14 cellular contexts compared by ENCODE assay signal in genomic region chr1:145906954-145907755, GRCh38. TPM values are rescaled to one million over a fixed set of nuclear protein-coding genes. Genes with fewer than 3 reads are reported as not detected.
DNase-seq lines count a peak whose midpoint lies in the region; ATAC-seq and TF ChIP-seq lines count a peak whose summit lies in the region.
"Had no signal": no experiment of that assay in that cellular context is flagged by ENCODE, and none has a peak within 500 bp of the region (broad histone marks: within the 10 kb centered on the region; RNA-seq: fewer than 3 reads in every experiment).

No MANE protein-coding gene starts in this region.

- DNase-seq in heart right ventricle, result no peak
- DNase-seq in cardiac septum (ENCODE audit: low spot score), result no peak
- DNase-seq in fibroblast of pulmonary artery (ENCODE audit: low read depth), result peak; percentile 52
- DNase-seq in upper lobe of left lung, result no peak
- DNase-seq in midbrain (lab: John Stamatoyannopoulos, UW), result no peak
- DNase-seq: activated CD8-positive, alpha-beta memory T cell treated with anti-CD3 and anti-CD28 coated beads, Interleukin-2, amount 50 U/mL, for 4 hours; NCI-H1436; NCI-H510A; PC-3; T-helper 1 cell; thyroid gland had no signal

- H3K4me3 ChIP-seq in heart right ventricle (no peak overlapping the region), fibroblast of pulmonary artery (replicated peaks; ENCODE audit: low read depth, low read length) (no peak overlapping the region), upper lobe of left lung (no peak overlapping the region)
- H3K4me3 ChIP-seq: thyroid gland had no signal

- intact Hi-C loops in heart right ventricle (cut with DNase I) (no loop called here), cardiac septum (cut with DNase I) (no loop called here)

- peak in 6 of 8 donors; percentile 28 to 78 (median 60) for ATAC-seq in heart right ventricle
- no peak for ATAC-seq in upper lobe of left lung (ENCODE audit: low FRiP score in 2 of 2)
- no peak for ATAC-seq in GM18498 (IDR thresholded peaks at IDR 0.05; ENCODE audit: unreplicated experiment)
- ATAC-seq: activated CD4-positive, CD25-positive, alpha-beta regulatory T cell treated with anti-CD3 and anti-CD28 coated beads, Interleukin-2, amount 50 U/mL, for 24 hours; PC-3 had no signal

- H3K27ac ChIP-seq in heart right ventricle (peak overlapping the region in 8 of 10 donors; percentile 3 to 77 (median 62)), upper lobe of left lung (peak overlapping the region; percentile 36 to 77 (median 66))
- H3K27ac ChIP-seq: parathyroid adenoma had no signal

- no peak for TF ChIP-seq POLR2A in upper lobe of left lung (IDR thresholded peaks at IDR 0.05)

- H3K4me1 ChIP-seq in heart right ventricle (peaks cover 0 to 34% (median 24%) of the 10 kb centered on the region in 9 donors), upper lobe of left lung (peaks cover 11 to 18% (median 14%) of the 10 kb centered on the region in 4 donors)
- H3K4me1 ChIP-seq: thyroid gland had no signal

- TF ChIP-seq CTCF in heart right ventricle (IDR thresholded peaks at IDR 0.05), result no peak
- no peak for TF ChIP-seq CTCF in fibroblast of pulmonary artery (IDR thresholded peaks at IDR 0.05; ENCODE audit: low read length, missing control alignments)
- no peak for TF ChIP-seq CTCF in upper lobe of left lung (IDR thresholded peaks at IDR 0.05)

- TF ChIP-seq EP300 in upper lobe of left lung (IDR thresholded peaks at IDR 0.05), result no peak

- WGBS in heart right ventricle, 2 donors, result 67 to 70% methylated on average over 10 of the region's 10 CpGs
- 74 to 84% methylated on average over 10 of the region's 10 CpGs for WGBS in upper lobe of left lung, 2 donors

- peaks cover 0 to 27% (median 5%) of the 10 kb centered on the region in 9 donors for H3K36me3 ChIP-seq in heart right ventricle
- H3K36me3 ChIP-seq in upper lobe of left lung, result peaks cover 4 to 31% (median 17%) of the 10 kb centered on the region in 4 donors

- H3K9me3 ChIP-seq in heart right ventricle (no peaks in the 10 kb centered on the region), upper lobe of left lung (no peaks in the 10 kb centered on the region)
- H3K9me3 ChIP-seq: thyroid gland had no signal

- H3K27me3 ChIP-seq in heart right ventricle (no peaks in the 10 kb centered on the region), upper lobe of left lung (no peaks in the 10 kb centered on the region)
- H3K27me3 ChIP-seq: thyroid gland had no signal

RNA-seq across cellular contexts. Expression of gene ITGA10, which starts 2.7 kb away (rescaled TPM):
- 1 to 10 TPM; 1.1 to 3.2 (median 1.6) TPM for total RNA-seq in heart right ventricle
- polyA plus RNA-seq in heart right ventricle, result 1 to 10 TPM; 1.9 to 4.2 TPM
- 3.8 TPM for total RNA-seq in cardiac septum
- 10 to 100 TPM; 13.3 to 46.1 (median 14.9) TPM for total RNA-seq in upper lobe of left lung

RNA-seq across cellular contexts. Expression of gene PEX11B, which starts 11.4 kb away (rescaled TPM):
- total RNA-seq in heart right ventricle (10 to 100 TPM; 20.4 to 26.3 (median 23.0) TPM), cardiac septum (17.4 TPM), upper lobe of left lung (10 to 100 TPM; 15.2 to 29.5 (median 26.9) TPM)
- polyA plus RNA-seq in heart right ventricle, result 10 to 100 TPM; 17.7 to 24.5 TPM

RNA-seq across cellular contexts. Expression of gene RBM8A, which starts 20.1 kb away (rescaled TPM):
- total RNA-seq in heart right ventricle (10 to 100 TPM; 55.5 to 90.5 (median 67.4) TPM), cardiac septum (74.2 TPM), upper lobe of left lung (100 to 1,000 TPM in 3 of 6 donors, 10 to 100 TPM in 3; 30.1 to 144 (median 101) TPM)
- 100 to 1,000 TPM in 1 of 2 donors, 10 to 100 TPM in 1; 34.5 to 151 TPM for polyA plus RNA-seq in heart right ventricle

RNA-seq across cellular contexts. Expression of gene ANKRD35, which starts 21.5 kb away (rescaled TPM):
- 1 to 10 TPM in 1 of 10 donors, under 1 TPM in 9; 0.28 to 1.2 (median 0.56) TPM for total RNA-seq in heart right ventricle
- polyA plus RNA-seq in heart right ventricle, result 1 to 10 TPM in 1 of 2 donors, under 1 TPM in 1; 0.80 to 2.1 TPM
- total RNA-seq in cardiac septum, result 0.73 TPM
- 1 to 10 TPM in 4 of 6 donors, under 1 TPM in 1, not detected in 1; 0.76 to 2.5 (median 1.3) TPM for total RNA-seq in upper lobe of left lung

RNA-seq across cellular contexts. Expression of gene PIAS3, which starts 48.3 kb away (rescaled TPM):
- total RNA-seq in heart right ventricle, result 10 to 100 TPM; 12.6 to 21.0 (median 15.0) TPM
- 10 to 100 TPM; 19.9 to 28.7 TPM for polyA plus RNA-seq in heart right ventricle
- total RNA-seq in cardiac septum, result 19.7 TPM
- 10 to 100 TPM; 23.0 to 71.2 (median 29.5) TPM for total RNA-seq in upper lobe of left lung

Comparison
In these comparisons a context has a peak if more than half of its experiments do, and no peak if none do; other contexts are left out.
1. ATAC-seq: peak in heart right ventricle (6 of 8); none in upper lobe of left lung (0 of 2) and GM18498 (single experiment).